In the genomic region with DNA sequence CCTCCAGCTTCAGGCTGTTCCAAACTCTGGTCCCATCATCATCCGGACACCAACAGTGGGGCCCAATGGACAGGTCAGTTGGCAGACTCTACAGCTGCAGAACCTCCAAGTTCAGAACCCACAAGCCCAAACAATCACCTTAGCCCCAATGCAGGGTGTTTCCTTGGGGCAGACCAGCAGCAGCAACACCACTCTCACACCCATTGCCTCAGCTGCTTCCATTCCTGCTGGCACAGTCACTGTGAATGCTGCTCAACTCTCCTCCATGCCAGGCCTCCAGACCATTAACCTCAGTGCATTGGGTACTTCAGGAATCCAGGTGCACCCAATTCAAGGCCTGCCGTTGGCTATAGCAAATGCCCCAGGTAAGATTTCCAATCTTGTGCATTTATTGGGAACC, we compare ENCODE assay signal across 1 cellular context.
TF ChIP-seq lines count a peak whose summit lies in the region.

No MANE protein-coding gene starts in this region.

TF ChIP-seq in H1, 55 proteins besides CTCF, POLR2A, EP300 and RAD21:
- TF ChIP-seq HDAC2 (IDR thresholded peaks at IDR 0.05; ENCODE audit: borderline replicate concordance in 1 of 2, low read depth in 2 of 2, low read length in 2 of 2) (no peak), ATF2 (IDR thresholded peaks at IDR 0.05; ENCODE audit: low read length) (no peak), ZNF274 (IDR thresholded peaks at IDR 0.05; ENCODE audit: borderline replicate concordance, extremely low read depth, low read length) (no peak)
TF ChIP-seq in H1: peak in this region for 0.
